ENCODE assay signal across 30 cellular contexts in the genomic region with DNA sequence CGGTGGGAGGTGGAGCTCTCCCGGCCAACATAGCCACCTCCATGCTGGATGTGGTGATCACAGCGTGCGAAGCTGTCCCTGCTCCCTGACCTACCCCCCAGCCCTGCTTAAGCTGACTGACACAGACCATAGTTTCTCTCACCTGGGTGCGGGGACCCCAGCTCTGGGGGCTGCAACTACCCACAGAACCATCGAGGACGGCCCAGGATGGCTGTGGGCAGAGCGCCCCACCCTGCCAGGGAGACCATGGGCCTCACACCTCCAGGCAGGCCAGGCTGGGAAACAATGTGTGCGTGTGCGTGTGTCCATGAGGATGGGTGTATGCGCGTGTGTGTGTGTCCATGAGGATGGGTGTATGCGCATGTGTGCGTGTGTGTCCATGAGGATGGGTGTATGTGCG. TPM values are rescaled to one million over a fixed set of nuclear protein-coding genes. Genes with fewer than 3 reads are reported as not detected.
"Had no signal": no experiment of that assay in that cellular context is flagged by ENCODE, and none has a peak within 500 bp of the region (broad histone marks: within the 10 kb centered on the region; RNA-seq: fewer than 3 reads in every experiment).

No MANE protein-coding gene starts in this region.

- H3K36me3 ChIP-seq: adrenal gland, breast epithelium, colonic mucosa, esophagus squamous epithelium, gastroesophageal sphincter, heart left ventricle, sigmoid colon, stomach, suprapubic skin, tibial nerve had no signal

- DNase-seq: activated B cell treated with CpG ODN at 0.5 μM for 24 hours; activated CD4-positive, alpha-beta T cell treated with anti-CD3 and anti-CD28 coated beads for 36 hours; activated CD4-positive, alpha-beta T cell treated with anti-CD3 and anti-CD28 coated beads, Interleukin-2, amount 50 U/mL, for 4 hours; activated CD8-positive, alpha-beta memory T cell treated with anti-CD3 and anti-CD28 coated beads, Interleukin-2, amount 50 U/mL, for 48 hours; activated naive CD4-positive, alpha-beta T cell; activated T-cell treated with anti-CD3 and anti-CD28 coated beads, Interleukin-2, amount 50 U/mL, for 4 hours; adrenal gland; colonic mucosa; esophagus squamous epithelium; heart left ventricle; islet precursor cell; left cardiac atrium; posterior cingulate gyrus; sigmoid colon; stimulated activated CD4-positive, alpha-beta T cell treated with anti-CD3 and anti-CD28 coated beads, Interleukin-15, amount 100 ng/mL, for 24 hours; stomach; T-helper 9 cell had no signal

- H3K27ac Mint-ChIP-seq: activated B cell treated with CpG ODN at 0.5 μM for 24 hours; activated CD4-positive, alpha-beta T cell treated with anti-CD3 and anti-CD28 coated beads for 36 hours; activated naive CD8-positive, alpha-beta T cell; activated T-helper 2 cell treated with anti-CD3 and anti-CD28 coated beads, Interferon-gamma antibody, Interleukin-2, Interleukin-4, amounts not matched to agents 10 μg/mL and 5 μg/mL and 100 μg/mL, durations not matched to agents 14 hours and 24 hours and 36 hours; memory B cell; natural killer cell treated with Interleukin-12 subunit alpha and Interleukin-12 subunit beta and Interleukin-15 and Interleukin-18, amount 100 ng/mL, for 72 hours; stimulated activated memory B cell treated with anti-CD40 and anti-IgM and Interleukin-4, amounts not matched to agents 10 μg/mL and 1 μg/mL and 100 μg/mL, for 72 hours had no signal

- ATAC-seq: activated CD4-positive, alpha-beta T cell treated with anti-CD3 and anti-CD28 coated beads for 36 hours; activated T-cell treated with anti-CD3 and anti-CD28 coated beads, Interleukin-2, amount 50 U/mL, for 4 hours; gastroesophageal sphincter; heart left ventricle; left cardiac atrium; natural killer cell treated with Interleukin-12 subunit alpha and Interleukin-12 subunit beta and Interleukin-15 and Interleukin-18, amount 100 ng/mL, for 72 hours; stimulated activated memory B cell treated with anti-CD40 and anti-IgM and Interleukin-4, amounts not matched to agents 10 μg/mL and 1 μg/mL and 100 μg/mL, for 72 hours had no signal

- H3K4me3 Mint-ChIP-seq: activated B cell treated with CpG ODN at 0.5 μM for 24 hours; activated CD4-positive, alpha-beta T cell treated with anti-CD3 and anti-CD28 coated beads for 36 hours; activated naive CD8-positive, alpha-beta T cell; activated T-cell treated with anti-CD3 and anti-CD28 coated beads, Interleukin-2, amount 50 U/mL, for 4 hours; central memory CD8-positive, alpha-beta T cell; memory B cell; natural killer cell treated with Interleukin-12 subunit alpha and Interleukin-12 subunit beta and Interleukin-15 and Interleukin-18, amount 100 ng/mL, for 72 hours; stimulated activated memory B cell treated with anti-CD40 and anti-IgM and Interleukin-4, amounts not matched to agents 10 μg/mL and 1 μg/mL and 100 μg/mL, for 72 hours had no signal

- H3K36me3 Mint-ChIP-seq: activated naive CD8-positive, alpha-beta T cell; memory B cell; natural killer cell treated with Interleukin-12 subunit alpha and Interleukin-12 subunit beta and Interleukin-15 and Interleukin-18, amount 100 ng/mL, for 72 hours; stimulated activated memory B cell treated with anti-CD40 and anti-IgM and Interleukin-4, amounts not matched to agents 10 μg/mL and 1 μg/mL and 100 μg/mL, for 72 hours had no signal

- H3K9me3 Mint-ChIP-seq: activated B cell treated with CpG ODN at 0.5 μM for 24 hours; activated T-cell treated with anti-CD3 and anti-CD28 coated beads, Interleukin-2, amount 50 U/mL, for 4 hours; activated T-helper 2 cell treated with anti-CD3 and anti-CD28 coated beads, Interferon-gamma antibody, Interleukin-2, Interleukin-4, amounts not matched to agents 10 μg/mL and 5 μg/mL and 100 μg/mL, durations not matched to agents 14 hours and 24 hours and 36 hours; central memory CD8-positive, alpha-beta T cell; natural killer cell treated with Interleukin-12 subunit alpha and Interleukin-12 subunit beta and Interleukin-15 and Interleukin-18, amount 100 ng/mL, for 72 hours had no signal

- H3K27me3 Mint-ChIP-seq: activated CD4-positive, alpha-beta T cell treated with anti-CD3 and anti-CD28 coated beads for 36 hours; activated naive CD8-positive, alpha-beta T cell; central memory CD8-positive, alpha-beta T cell had no signal

- H3K4me3 ChIP-seq: adrenal gland, breast epithelium, colonic mucosa, esophagus squamous epithelium, gastroesophageal sphincter, heart left ventricle, sigmoid colon, smooth muscle cell, stomach, suprapubic skin, tibial nerve had no signal

- H3K27me3 ChIP-seq: adrenal gland, breast epithelium, colonic mucosa, esophagus squamous epithelium, gastroesophageal sphincter, heart left ventricle, sigmoid colon, suprapubic skin, tibial nerve had no signal

- H3K27ac ChIP-seq: adrenal gland, colonic mucosa, heart left ventricle, stomach, suprapubic skin, tibial nerve had no signal

- H3K9me3 ChIP-seq: adrenal gland, breast epithelium, colonic mucosa, esophagus squamous epithelium, gastroesophageal sphincter, heart left ventricle, sigmoid colon, stomach, suprapubic skin, tibial nerve had no signal

- FAIRE-seq: astrocyte had no signal

- H3K4me2 ChIP-seq: smooth muscle cell had no signal

RNA-seq across cellular contexts. Expression of a gene that starts 20.4 kb away (rescaled TPM):
- total RNA-seq: activated CD8-positive, alpha-beta memory T cell treated with anti-CD3 and anti-CD28 coated beads for 36 hours had no signal
